In genomic region chr3:184320099-184320445, GRCh38 we compare ENCODE assay signal across 7 cellular contexts. TPM values are rescaled to one million over a fixed set of nuclear protein-coding genes. Genes with fewer than 3 reads are reported as not detected.
DNase-seq lines count a peak whose midpoint lies in the region; ATAC-seq and TF ChIP-seq lines count a peak whose summit lies in the region.
"Had no signal": no experiment of that assay in that cellular context is flagged by ENCODE, and none has a peak within 500 bp of the region (broad histone marks: within the 10 kb centered on the region; RNA-seq: fewer than 3 reads in every experiment).

No MANE protein-coding gene starts in this region.

- H3K27ac ChIP-seq in right lobe of liver: peak overlapping the region; percentile 34 to 83 (median 58)

- peaks cover 22 to 63% (median 44%) of the 10 kb centered on the region in 4 donors for H3K36me3 ChIP-seq in right lobe of liver

- no peaks in the 10 kb centered on the region for H3K27me3 ChIP-seq in right lobe of liver

- H3K4me3 ChIP-seq in right lobe of liver: peak overlapping the region; percentile 18 to 46 (median 28)

- peaks cover 3 to 67% (median 25%) of the 10 kb centered on the region in 4 donors for H3K4me1 ChIP-seq in right lobe of liver

- ATAC-seq in right lobe of liver (peak; percentile 82 to 91 (median 84)), HG03565 (IDR thresholded peaks at IDR 0.05; ENCODE audit: unreplicated experiment) (no peak), GM19324 (IDR thresholded peaks at IDR 0.05; ENCODE audit: low FRiP score, unreplicated experiment) (no peak)

- TF ChIP-seq CTCF in right lobe of liver (IDR thresholded peaks at IDR 0.05): no peak

- 0% methylated on average over 4 of the region's 4 CpGs for WGBS in right lobe of liver (ENCODE audit: insufficient coverage, low coverage, low lambda C conversion rate, missing lambda C conversion rate)

- intact Hi-C loops in right lobe of liver (cut with DNase I): no loop called here

- DNase-seq in AG08396 (ENCODE audit: low spot score) (peak; percentile 97), NCI-H1694 (lab: John Stamatoyannopoulos, UW) (peak; percentile 87), amniotic epithelial cell (ENCODE audit: low read depth) (peak; percentile 93), right lobe of liver (peak; percentile 98 to 99 (median 98))
- DNase-seq: naive thymus-derived CD8-positive, alpha-beta T cell had no signal

- no peak for TF ChIP-seq POLR2A in right lobe of liver (IDR thresholded peaks at IDR 0.05)

- no peaks in the 10 kb centered on the region for H3K9me3 ChIP-seq in right lobe of liver

RNA-seq across cellular contexts. Expression of gene EIF4G1, which starts 5.7 kb away (rescaled TPM):
- 100 to 1,000 TPM; 262 to 368 (median 291) TPM for total RNA-seq in right lobe of liver

RNA-seq across cellular contexts. Expression of gene FAM131A, which starts 17.3 kb away (rescaled TPM):
- total RNA-seq in right lobe of liver: 1 to 10 TPM; 2.4 to 6.5 (median 3.1) TPM

RNA-seq across cellular contexts. Expression of gene PSMD2, which starts 21.0 kb away (rescaled TPM):
- 100 to 1,000 TPM in 3 of 6 experiments, 10 to 100 TPM in 3; 85.5 to 153 (median 103) TPM for total RNA-seq in right lobe of liver

RNA-seq across cellular contexts. Expression of gene CLCN2, which starts 41.3 kb away (rescaled TPM):
- 1 to 10 TPM; 1.8 to 2.9 (median 2.5) TPM for total RNA-seq in right lobe of liver

RNA-seq across cellular contexts. Expression of gene POLR2H, which starts 41.4 kb away (rescaled TPM):
- 10 to 100 TPM; 27.4 to 65.7 (median 35.3) TPM for total RNA-seq in right lobe of liver

Comparison
In these comparisons a context has a peak if more than half of its experiments do, and no peak if none do; other contexts are left out.
1. ATAC-seq: peak in right lobe of liver (4 of 4); none in HG03565 (single experiment) and GM19324 (single experiment).
2. Peak in every context shown above with its lines, with median percentiles within 50 percentile points of each other: DNase-seq.